ENCODE assay signal across 20 cellular contexts in the genomic region with DNA sequence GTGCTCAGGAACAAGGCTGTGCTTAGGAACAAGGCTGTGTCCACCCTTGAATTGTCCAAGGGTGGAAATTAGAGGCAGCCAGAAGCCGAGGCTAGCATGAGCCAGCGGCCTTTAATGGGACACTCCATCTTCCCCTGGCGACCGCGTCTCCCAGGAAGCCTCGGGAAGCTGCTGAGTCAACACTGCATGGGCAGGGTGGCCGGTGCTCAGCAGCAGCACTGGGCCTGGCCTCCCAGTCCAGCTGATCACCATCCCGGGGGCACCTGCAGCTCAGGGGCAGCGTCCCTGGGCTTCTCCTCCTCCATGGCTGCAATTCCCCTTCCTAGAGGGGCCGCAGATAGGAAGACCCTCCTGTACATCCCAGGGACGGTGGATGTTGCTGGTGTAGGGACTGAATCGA.
"Had no signal": no experiment of that assay in that cellular context is flagged by ENCODE, and none has a peak within 500 bp of the region (broad histone marks: within the 10 kb centered on the region; RNA-seq: fewer than 3 reads in every experiment).

No MANE protein-coding gene starts in this region.

- H3K36me3 Mint-ChIP-seq: activated naive CD8-positive, alpha-beta T cell; IgD-negative memory B cell; WTC11 had no signal

- DNase-seq: activated CD4-positive, alpha-beta T cell treated with anti-CD3 and anti-CD28 coated beads, Interleukin-2, amount 10 ng/mL, durations not matched to agents 24 days and 14 days; activated CD4-positive, alpha-beta T cell treated with anti-CD3 and anti-CD28 coated beads, Interleukin-2, amount 50 U/mL, for 48 hours; activated CD4-positive, CD25-positive, alpha-beta regulatory T cell treated with anti-CD3 and anti-CD28 coated beads, Interleukin-2, amount 50 U/mL, for 72 hours; activated CD8-positive, alpha-beta memory T cell treated with anti-CD3 and anti-CD28 coated beads for 24 hours; activated gamma-delta T cell; activated naive CD4-positive, alpha-beta T cell treated with anti-CD3 and anti-CD28 coated beads for 36 hours; activated T-cell treated with anti-CD3 and anti-CD28 coated beads, Interleukin-2, amount 50 U/mL, for 48 hours; caudate nucleus; KG1; NCI-H1048; NCI-H1930; NCI-H446 treated with DMSO at 0.1 percent for 48 hours; NCI-H524 treated with DMSO at 0.1 percent for 48 hours; SIG-M5; T-helper 17 cell; T-helper 9 cell had no signal

- H3K4me1 Mint-ChIP-seq: activated CD4-positive, alpha-beta T cell treated with anti-CD3 and anti-CD28 coated beads, Interleukin-2, amount 10 ng/mL, durations not matched to agents 24 days and 14 days; activated T-helper 17 cell treated with anti-CD3 and anti-CD28 coated beads, Interleukin-2, amount 50 U/mL, for 72 hours; IgD-negative memory B cell had no signal

- H3K27ac Mint-ChIP-seq: activated CD4-positive, alpha-beta T cell treated with anti-CD3 and anti-CD28 coated beads, Interleukin-2, amount 10 ng/mL, durations not matched to agents 24 days and 14 days; activated naive CD4-positive, alpha-beta T cell treated with anti-CD3 and anti-CD28 coated beads for 36 hours; activated naive CD8-positive, alpha-beta T cell; activated T-helper 17 cell treated with anti-CD3 and anti-CD28 coated beads, Interleukin-2, amount 50 U/mL, for 72 hours; IgD-negative memory B cell; T-helper 17 cell; WTC11 had no signal

- H3K9me3 Mint-ChIP-seq: activated CD4-positive, alpha-beta T cell treated with anti-CD3 and anti-CD28 coated beads, Interleukin-2, amount 10 ng/mL, durations not matched to agents 24 days and 14 days; activated naive CD4-positive, alpha-beta T cell treated with anti-CD3 and anti-CD28 coated beads for 36 hours; activated T-helper 17 cell treated with anti-CD3 and anti-CD28 coated beads, Interleukin-2, amount 50 U/mL, for 72 hours; IgD-negative memory B cell; WTC11 had no signal

- H3K4me3 Mint-ChIP-seq: activated CD4-positive, alpha-beta T cell treated with anti-CD3 and anti-CD28 coated beads, Interleukin-2, amount 10 ng/mL, durations not matched to agents 24 days and 14 days; activated naive CD4-positive, alpha-beta T cell treated with anti-CD3 and anti-CD28 coated beads for 36 hours; activated naive CD8-positive, alpha-beta T cell; activated T-helper 17 cell treated with anti-CD3 and anti-CD28 coated beads, Interleukin-2, amount 50 U/mL, for 72 hours; IgD-negative memory B cell; T-helper 17 cell; WTC11 had no signal
